In genomic region chr1:15362737-15363128, GRCh38 we compare ENCODE assay signal across 21 cellular contexts.
"Had no signal": no experiment of that assay in that cellular context is flagged by ENCODE, and none has a peak within 500 bp of the region (broad histone marks: within the 10 kb centered on the region; RNA-seq: fewer than 3 reads in every experiment).

No MANE protein-coding gene starts in this region.

- H3K4me1 ChIP-seq: colonic mucosa, gastrocnemius medialis, tibial artery had no signal

- H3K27me3 ChIP-seq: colonic mucosa, esophagus squamous epithelium, tibial artery had no signal

- DNase-seq: activated CD4-positive, alpha-beta T cell treated with anti-CD3 and anti-CD28 coated beads for 4 hours; activated CD4-positive, alpha-beta T cell treated with anti-CD3 and anti-CD28 coated beads, Interleukin-2, amount 50 U/mL, for 48 hours; activated CD4-positive, CD25-positive, alpha-beta regulatory T cell; activated CD8-positive, alpha-beta memory T cell treated with anti-CD3 and anti-CD28 coated beads, Interleukin-2, amount 50 U/mL, for 48 hours; activated naive CD4-positive, alpha-beta T cell; activated naive CD8-positive, alpha-beta T cell treated with anti-CD3 and anti-CD28 coated beads for 36 hours; activated T-cell treated with anti-CD3 and anti-CD28 coated beads, Interleukin-2, amount 50 U/mL, for 4 hours; colonic mucosa; endodermal cell; esophagus squamous epithelium; gastrocnemius medialis; hippocampal formation; nephron progenitor cell; occipital lobe; small intestine; stimulated activated CD4-positive, alpha-beta T cell treated with anti-CD3 and anti-CD28 coated beads, Interleukin-2, amount 100 ng/mL, for 24 hours; stimulated activated naive CD8-positive, alpha-beta T cell treated with anti-CD3 and anti-CD28 coated beads, Interleukin-15, amount 100 ng/mL, for 72 hours; T-helper 9 cell; tibial artery had no signal

- H3K27ac ChIP-seq: colonic mucosa, esophagus squamous epithelium, gastrocnemius medialis, tibial artery had no signal

- H3K9me3 ChIP-seq: colonic mucosa, esophagus squamous epithelium, gastrocnemius medialis, tibial artery had no signal

- H3K4me3 ChIP-seq: colonic mucosa, esophagus squamous epithelium, gastrocnemius medialis, tibial artery had no signal

- ATAC-seq: activated T-cell treated with anti-CD3 and anti-CD28 coated beads, Interleukin-2, amount 50 U/mL, for 4 hours; gastrocnemius medialis; sciatic nerve; stimulated activated effector memory CD8-positive, alpha-beta T cell treated with anti-CD3 and anti-CD28 coated beads, Interleukin-12 subunit alpha, Interleukin-12 subunit beta, amount 100 ng/mL, for 72 hours; stimulated activated naive CD8-positive, alpha-beta T cell treated with anti-CD3 and anti-CD28 coated beads, Interleukin-15, amount 100 ng/mL, for 72 hours had no signal

- H3K36me3 ChIP-seq: colonic mucosa, esophagus squamous epithelium, gastrocnemius medialis, tibial artery had no signal
